8 cellular contexts compared by ENCODE assay signal in genomic region chr5:112492291-112492690, GRCh38.
A peak's percentile ranks its signal among the peaks of the same experiment; 100 is the strongest.
DNase-seq lines count a peak whose midpoint lies in the region; ATAC-seq and TF ChIP-seq lines count a peak whose summit lies in the region.

No MANE protein-coding gene starts in this region.

- ATAC-seq in GM21526 (IDR thresholded peaks at IDR 0.05; ENCODE audit: low FRiP score, unreplicated experiment): peak; percentile 100
- ATAC-seq in HG03565 (IDR thresholded peaks at IDR 0.05; ENCODE audit: unreplicated experiment): peak; percentile 100
- 0 out of 2 replicates have a peak, but pooled peaks have one; percentile 53 for ATAC-seq in Panc1

- CTCF ChIA-PET in Panc1 (lab: Charles Lee): no interaction called here

- intact Hi-C loops in Panc1 (cut with micrococcal nuclease; ENCODE audit: unreplicated experiment): no loop called here

- H3K27ac ChIP-seq in Panc1 (ENCODE audit: low read length): no peak overlapping the region

- no TSS peak for BruUV-seq in Panc1 (replicated peaks; lab: Mats Ljungman, UMichigan)

- no peaks in the 10 kb centered on the region for H3K4me1 ChIP-seq in Panc1 (ENCODE audit: control insufficient read depth, insufficient read depth, low read length)

- no peaks in the 10 kb centered on the region for H3K9me3 ChIP-seq in Panc1 (ENCODE audit: control insufficient read depth, insufficient read depth, low read depth, low read length)

- H3K36me3 ChIP-seq in Panc1 (ENCODE audit: control insufficient read depth, insufficient read depth, low read length): no peaks in the 10 kb centered on the region

- in situ Hi-C loops in Panc1 (cut with HindIII; ENCODE audit: low pct_unique_long_range_greater_than_20kb, low sequenced_read_pairs): no loop called here

- POLR2A ChIA-PET in Panc1 (lab: Charles Lee): no interaction called here

- DNase-seq in NK-92 treated with Interleukin-12 subunit alpha and Interleukin-12 subunit beta, amount 100 ng/mL, for 24 hours (lab: John Stamatoyannopoulos, UW): peak; percentile 5
- no peak for DNase-seq in NK-92 (lab: John Stamatoyannopoulos, UW; ENCODE audit: unreplicated experiment)
- peak; percentile 25 for DNase-seq in Panc1 (ENCODE audit: low read depth, low spot score)
- peak; percentile 45 for DNase-seq in dedifferentiated amniotic fluid mesenchymal stem cell (ENCODE audit: extremely low spot score)
- DNase-seq in medulla oblongata (ENCODE audit: extremely low spot score): peak; percentile 82
- no peak for DNase-seq in activated gamma-delta T cell (lab: John Stamatoyannopoulos, UW)

- peaks cover 4% of the 10 kb centered on the region; the same call in 1 of the 2 replicates for H3K27me3 ChIP-seq in Panc1 (ENCODE audit: control insufficient read depth, insufficient read depth, low read length)

- peak; percentile 49 for TF ChIP-seq CTCF in Panc1 (IDR thresholded peaks at IDR 0.05)

- H3K4me3 ChIP-seq in Panc1 (ENCODE audit: low read depth in 2 of 2, low read length in 2 of 2): no peak overlapping the region

Comparison
In these comparisons a context has a peak if more than half of its experiments do, and no peak if none do; other contexts are left out.
1. DNase-seq: peak in NK-92 treated with Interleukin-12 subunit alpha and Interleukin-12 subunit beta, amount 100 ng/mL, for 24 hours (single experiment), Panc1 (single experiment), dedifferentiated amniotic fluid mesenchymal stem cell (single experiment) and medulla oblongata (single experiment); none in NK-92 (single experiment) and activated gamma-delta T cell (single experiment).
2. Peak in every context shown above with its lines, with median percentiles within 50 percentile points of each other: ATAC-seq.